In genomic region chr13:111066544-111066943, GRCh38 we compare ENCODE assay signal across 9 cellular contexts. TPM values are rescaled to one million over a fixed set of nuclear protein-coding genes. Genes with fewer than 3 reads are reported as not detected.
DNase-seq lines count a peak whose midpoint lies in the region; ATAC-seq and TF ChIP-seq lines count a peak whose summit lies in the region.
"Had no signal": no experiment of that assay in that cellular context is flagged by ENCODE, and none has a peak within 500 bp of the region (broad histone marks: within the 10 kb centered on the region; RNA-seq: fewer than 3 reads in every experiment).

No MANE protein-coding gene starts in this region.

- peaks cover 77% of the 10 kb centered on the region for H3K27me3 Mint-ChIP-seq in activated T-cell treated with anti-CD3 and anti-CD28 coated beads, Interleukin-2, amount 50 U/mL, for 24 hours
- H3K27me3 Mint-ChIP-seq in central memory CD8-positive, alpha-beta T cell = peaks cover 95% of the 10 kb centered on the region

- H3K4me1 ChIP-seq in right lobe of liver = no peaks in the 10 kb centered on the region
- H3K4me1 ChIP-seq in stomach = peaks cover 0 to 14% (median 8%) of the 10 kb centered on the region in 4 donors
- H3K4me1 ChIP-seq in osteoblast (ENCODE audit: insufficient read depth, low read length) = peaks cover 7% of the 10 kb centered on the region

- no peak overlapping the region for H2AFZ ChIP-seq in osteoblast (ENCODE audit: low read length)

- H3K9me3 ChIP-seq in right lobe of liver = no peaks in the 10 kb centered on the region
- peaks cover 0 to 11% (median 4%) of the 10 kb centered on the region in 4 donors for H3K9me3 ChIP-seq in stomach
- H3K9me3 ChIP-seq in osteoblast (ENCODE audit: low read depth, low read length) = no peaks in the 10 kb centered on the region

- no peak for TF ChIP-seq EP300 in stomach (IDR thresholded peaks at IDR 0.05)

- peak overlapping the region; percentile 70 for H3K4me3 Mint-ChIP-seq in activated T-cell treated with anti-CD3 and anti-CD28 coated beads, Interleukin-2, amount 50 U/mL, for 24 hours
- peak overlapping the region; percentile 52 for H3K4me3 Mint-ChIP-seq in central memory CD8-positive, alpha-beta T cell

- WGBS in right lobe of liver (ENCODE audit: insufficient coverage, low coverage, low lambda C conversion rate, missing lambda C conversion rate) = 72% methylated on average over 7 of the region's 22 CpGs
- 38 to 54% (median 48%) methylated on average over 20 to 22 of the region's 22 CpGs for WGBS in stomach, 5 donors

- peaks cover 8% of the 10 kb centered on the region for H3K9me3 Mint-ChIP-seq in activated T-cell treated with anti-CD3 and anti-CD28 coated beads, Interleukin-2, amount 50 U/mL, for 24 hours
- peaks cover 10% of the 10 kb centered on the region for H3K9me3 Mint-ChIP-seq in central memory CD8-positive, alpha-beta T cell

- no peak overlapping the region for H3K27ac Mint-ChIP-seq in activated T-cell treated with anti-CD3 and anti-CD28 coated beads, Interleukin-2, amount 50 U/mL, for 24 hours
- no peak overlapping the region for H3K27ac Mint-ChIP-seq in central memory CD8-positive, alpha-beta T cell (ENCODE audit: low read depth)

- H3K36me3 Mint-ChIP-seq in activated T-cell treated with anti-CD3 and anti-CD28 coated beads, Interleukin-2, amount 50 U/mL, for 24 hours (ENCODE audit: low read depth) = peaks cover 2% of the 10 kb centered on the region
- H3K36me3 Mint-ChIP-seq in central memory CD8-positive, alpha-beta T cell (ENCODE audit: insufficient read depth) = peaks cover 4% of the 10 kb centered on the region

- intact Hi-C loops in right lobe of liver (cut with DNase I) = loop anchor here in 1 of 2 donors (5.0 kb wide), 1 partner anchor 156 kb away; no protein-coding TSS in a partner anchor
- intact Hi-C loops in stomach (cut with DNase I; ENCODE audit: low total_unique reads) = loop anchor here (10.0 kb wide), 1 partner anchor 148 kb away; no protein-coding TSS in a partner anchor

- no peaks in the 10 kb centered on the region for H3K79me2 ChIP-seq in osteoblast (ENCODE audit: insufficient read depth, low read length)

- no peaks in the 10 kb centered on the region for H4K20me1 ChIP-seq in osteoblast (ENCODE audit: insufficient read depth, low read length)

- H3K27me3 ChIP-seq in right lobe of liver = no peaks in the 10 kb centered on the region
- H3K27me3 ChIP-seq in stomach = peaks cover 0 to 31% (median 4%) of the 10 kb centered on the region in 3 donors
- H3K27me3 ChIP-seq in osteoblast (ENCODE audit: insufficient read depth, low read length) = peaks cover 23% of the 10 kb centered on the region

- H3K4me3 ChIP-seq in right lobe of liver (peak overlapping the region in 2 of 3 donors; percentile 61 to 63), stomach (peak overlapping the region in 2 of 4 donors; percentile 51 to 69), osteoblast (ENCODE audit: insufficient read depth, low read length) (no peak overlapping the region)

- H3K36me3 ChIP-seq in right lobe of liver (no peaks in the 10 kb centered on the region), stomach (no peaks in the 10 kb centered on the region), osteoblast (ENCODE audit: insufficient read depth, low read length) (no peaks in the 10 kb centered on the region)

- peaks cover 5% of the 10 kb centered on the region for H3K4me1 Mint-ChIP-seq in activated T-cell treated with anti-CD3 and anti-CD28 coated beads, Interleukin-2, amount 50 U/mL, for 24 hours (ENCODE audit: low read depth)
- peaks cover 5% of the 10 kb centered on the region for H3K4me1 Mint-ChIP-seq in central memory CD8-positive, alpha-beta T cell

- H3K4me2 ChIP-seq in osteoblast (ENCODE audit: insufficient read depth, low read length) = no peak overlapping the region

- no peak for DNase-seq in activated T-cell treated with anti-CD3 and anti-CD28 coated beads, Interleukin-2, amount 50 U/mL, for 24 hours
- DNase-seq in activated T-cell treated with anti-CD3 and anti-CD28 coated beads for 4 hours (no peak), right lobe of liver (no peak), stomach (no peak), C1 segment of cervical spinal cord (lab: John Stamatoyannopoulos, UW) (no peak), osteoblast (ENCODE audit: insufficient read length, low spot score, missing footprints) (no peak), cortex of kidney (lab: John Stamatoyannopoulos, UW) (no peak)
- no peak for DNase-seq in central memory CD8-positive, alpha-beta T cell (ENCODE audit: low spot score in 2 of 2)
- DNase-seq: NCI-H2029 treated with DMSO at 0.1 percent for 48 hours had no signal

- H3K27ac ChIP-seq in right lobe of liver (peak overlapping the region in 2 of 3 donors; percentile 80 to 87), stomach (peak overlapping the region in 3 of 5 donors; percentile 18 to 66 (median 50)), osteoblast (ENCODE audit: low read depth, low read length) (no peak overlapping the region)

- no peak for ATAC-seq in central memory CD8-positive, alpha-beta T cell (replicated peaks; ENCODE audit: extremely low read depth, poor library complexity, severe bottlenecking)
- peak; percentile 5 to 29 (median 22) for ATAC-seq in right lobe of liver

- no peak for TF ChIP-seq POLR2A in right lobe of liver (IDR thresholded peaks at IDR 0.05)
- no peak for TF ChIP-seq POLR2A in stomach (IDR thresholded peaks at IDR 0.05)

- no peak for TF ChIP-seq CTCF in right lobe of liver (IDR thresholded peaks at IDR 0.05)
- TF ChIP-seq CTCF in stomach (IDR thresholded peaks at IDR 0.05) = no peak
- no peak for TF ChIP-seq CTCF in osteoblast (IDR thresholded peaks at IDR 0.05; ENCODE audit: extremely low read depth, low read depth, low read length)

RNA-seq across cellular contexts. Expression of gene ARHGEF7, which starts 48.6 kb away (rescaled TPM):
- total RNA-seq in right lobe of liver (10 to 100 TPM; 22.0 to 40.1 (median 33.8) TPM), stomach (100 to 1,000 TPM in 2 of 5 donors, 10 to 100 TPM in 3; 35.6 to 126 (median 91.9) TPM), osteoblast (27.5 and 34.8 TPM in 2 replicates)
- polyA plus RNA-seq in stomach = 10 to 100 TPM; 11.6 to 17.6 (median 11.9) TPM
